28 cellular contexts compared by ENCODE assay signal in genomic region chr2:96727431-96727830, GRCh38. TPM values are rescaled to one million over a fixed set of nuclear protein-coding genes. Genes with fewer than 3 reads are reported as not detected.
DNase-seq lines count a peak whose midpoint lies in the region; ATAC-seq and TF ChIP-seq lines count a peak whose summit lies in the region.
"Had no signal": no experiment of that assay in that cellular context is flagged by ENCODE, and none has a peak within 500 bp of the region (broad histone marks: within the 10 kb centered on the region; RNA-seq: fewer than 3 reads in every experiment).

No MANE protein-coding gene starts in this region.

- no peak overlapping the region for H3K27ac Mint-ChIP-seq in stimulated activated naive CD8-positive, alpha-beta T cell treated with anti-CD3 and anti-CD28 coated beads, Interleukin-15, amount 100 ng/mL, for 72 hours
- no peak overlapping the region for H3K27ac Mint-ChIP-seq in effector memory CD8-positive, alpha-beta T cell
- H3K27ac Mint-ChIP-seq: activated CD4-positive, alpha-beta T cell treated with anti-CD3 and anti-CD28 coated beads for 36 hours; activated CD8-positive, alpha-beta T cell treated with anti-CD3 and anti-CD28 coated beads, Interleukin-2, amount 10 ng/mL, durations not matched to agents 7 days and 5 days; activated naive CD8-positive, alpha-beta T cell treated with anti-CD3 and anti-CD28 coated beads, Interleukin-2, amount 10 ng/mL, durations not matched to agents 7 days and 5 days; CD4-positive, alpha-beta T cell; GM23338; T-helper 17 cell had no signal

- peaks cover 48% of the 10 kb centered on the region for H3K36me3 Mint-ChIP-seq in effector memory CD8-positive, alpha-beta T cell (ENCODE audit: insufficient read depth)

- H3K9ac ChIP-seq in HCT116 (ENCODE audit: low read length) (no peak overlapping the region), PC-3 (ENCODE audit: low read length) (no peak overlapping the region)

- H3K79me2 ChIP-seq in HCT116 (ENCODE audit: insufficient read depth, low read length) (no peaks in the 10 kb centered on the region), PC-3 (ENCODE audit: low read length) (no peaks in the 10 kb centered on the region)

- H2AFZ ChIP-seq in HCT116 (ENCODE audit: low read depth, low read length, poor library complexity, severe bottlenecking) (no peak overlapping the region), PC-3 (ENCODE audit: low read length) (no peak overlapping the region)
- H2AFZ ChIP-seq: GM23338 had no signal

- BruUV-seq in HCT116 (replicated peaks; lab: Mats Ljungman, UMichigan) (TSS peak; percentile 21), PC-3 (replicated peaks; lab: Mats Ljungman, UMichigan) (no TSS peak)

- intact Hi-C loops in HCT116 (cut with micrococcal nuclease) = no loop called here
- intact Hi-C loops in lower lobe of right lung (cut with DNase I) = no loop called here
- intact Hi-C loops in PC-3 (cut with micrococcal nuclease) = no loop called here

- no peak for TF ChIP-seq POLR2A in HCT116 (IDR thresholded peaks at IDR 0.05; ENCODE audit: borderline replicate concordance, extremely low read depth, insufficient read depth, insufficient read length)

- no peaks in the 10 kb centered on the region for H3K4me1 Mint-ChIP-seq in stimulated activated naive CD8-positive, alpha-beta T cell treated with anti-CD3 and anti-CD28 coated beads, Interleukin-15, amount 100 ng/mL, for 72 hours
- no peaks in the 10 kb centered on the region for H3K4me1 Mint-ChIP-seq in effector memory CD8-positive, alpha-beta T cell (ENCODE audit: low read depth in 2 of 2)
- H3K4me1 Mint-ChIP-seq: activated CD4-positive, alpha-beta T cell treated with anti-CD3 and anti-CD28 coated beads for 36 hours; activated naive CD8-positive, alpha-beta T cell treated with anti-CD3 and anti-CD28 coated beads, Interleukin-2, amount 10 ng/mL, durations not matched to agents 7 days and 5 days; central memory CD8-positive, alpha-beta T cell; GM23338 had no signal

- H3K27me3 ChIP-seq in HCT116 (ENCODE audit: insufficient read depth, low read length) = no peaks in the 10 kb centered on the region
- no peaks in the 10 kb centered on the region for H3K27me3 ChIP-seq in lower lobe of right lung (ENCODE audit: low read depth)
- no peaks in the 10 kb centered on the region for H3K27me3 ChIP-seq in PC-3 (ENCODE audit: low read length)
- H3K27me3 ChIP-seq: dorsolateral prefrontal cortex, ovary had no signal

- H3K9me2 ChIP-seq in HCT116 (ENCODE audit: insufficient read depth) (no peaks in the 10 kb centered on the region), PC-3 (replicated peaks; ENCODE audit: low read length) (no peaks in the 10 kb centered on the region)

- TF ChIP-seq CTCF in HCT116 (IDR thresholded peaks at IDR 0.05 in 2 of 3, conservative IDR thresholded peaks at IDR 0.05 in 1 of 3; ENCODE audit: borderline replicate concordance in 1 of 3, insufficient read depth in 1 of 3, low read depth in 2 of 3, low read length in 2 of 3) (no peak), choroid plexus epithelial cell (conservative IDR thresholded peaks at IDR 0.05; ENCODE audit: low read depth, low read length) (no peak), lower lobe of right lung (IDR thresholded peaks at IDR 0.05) (no peak), PC-3 (conservative IDR thresholded peaks at IDR 0.05; ENCODE audit: low read depth, low read length) (no peak)

- no peak overlapping the region for H3K27ac ChIP-seq in HCT116 (ENCODE audit: low read depth, low read length)
- H3K27ac ChIP-seq in lower lobe of right lung = no peak overlapping the region
- H3K27ac ChIP-seq in PC-3 (ENCODE audit: low read length) = no peak overlapping the region
- H3K27ac ChIP-seq: dorsolateral prefrontal cortex, ovary had no signal

- H3K36me3 ChIP-seq in HCT116 (ENCODE audit: control insufficient read depth in 1 of 2, insufficient read depth in 2 of 2, low read length in 2 of 2) = peaks cover 3 to 19% of the 10 kb centered on the region in 2 experiments; a peak in 2 of 4 replicates
- peaks cover 77% of the 10 kb centered on the region for H3K36me3 ChIP-seq in lower lobe of right lung
- H3K36me3 ChIP-seq in PC-3 (ENCODE audit: low read depth, low read length) = no peaks in the 10 kb centered on the region; the same call in 1 of the 2 replicates
- H3K36me3 ChIP-seq: ovary had no signal

- H4K20me1 ChIP-seq in HCT116 (ENCODE audit: insufficient read depth) (no peaks in the 10 kb centered on the region), PC-3 (ENCODE audit: low read length) (no peaks in the 10 kb centered on the region)

- H3K9me3 Mint-ChIP-seq in stimulated activated naive CD8-positive, alpha-beta T cell treated with anti-CD3 and anti-CD28 coated beads, Interleukin-15, amount 100 ng/mL, for 72 hours = no peaks in the 10 kb centered on the region
- no peaks in the 10 kb centered on the region for H3K9me3 Mint-ChIP-seq in effector memory CD8-positive, alpha-beta T cell
- H3K9me3 Mint-ChIP-seq: activated naive CD8-positive, alpha-beta T cell treated with anti-CD3 and anti-CD28 coated beads, Interleukin-2, amount 10 ng/mL, durations not matched to agents 7 days and 5 days; CD4-positive, alpha-beta T cell; central memory CD8-positive, alpha-beta T cell; GM23338 had no signal

- no peak for ATAC-seq in HCT116
- peak; percentile 26 to 53 for ATAC-seq in lower lobe of right lung
- ATAC-seq in stimulated activated naive CD8-positive, alpha-beta T cell treated with anti-CD3 and anti-CD28 coated beads, Interleukin-15, amount 100 ng/mL, for 72 hours = no peak
- ATAC-seq in PC-3 = no peak
- no peak for ATAC-seq in effector memory CD8-positive, alpha-beta T cell (replicated peaks)
- ATAC-seq: activated CD4-positive, alpha-beta T cell treated with anti-CD3 and anti-CD28 coated beads for 36 hours; activated CD8-positive, alpha-beta T cell treated with anti-CD3 and anti-CD28 coated beads, Interleukin-2, amount 10 ng/mL, durations not matched to agents 7 days and 5 days; GM12878; GM23338; T-helper 17 cell had no signal

- H3K4me3 Mint-ChIP-seq in stimulated activated naive CD8-positive, alpha-beta T cell treated with anti-CD3 and anti-CD28 coated beads, Interleukin-15, amount 100 ng/mL, for 72 hours = no peak overlapping the region
- H3K4me3 Mint-ChIP-seq in effector memory CD8-positive, alpha-beta T cell = no peak overlapping the region
- H3K4me3 Mint-ChIP-seq: activated CD4-positive, alpha-beta T cell treated with anti-CD3 and anti-CD28 coated beads for 36 hours; activated CD8-positive, alpha-beta T cell treated with anti-CD3 and anti-CD28 coated beads, Interleukin-2, amount 10 ng/mL, durations not matched to agents 7 days and 5 days; activated naive CD8-positive, alpha-beta T cell treated with anti-CD3 and anti-CD28 coated beads, Interleukin-2, amount 10 ng/mL, durations not matched to agents 7 days and 5 days; CD4-positive, alpha-beta T cell; central memory CD8-positive, alpha-beta T cell; GM23338; T-helper 17 cell had no signal

- H3K4me3 ChIP-seq in HCT116 (replicated peaks in 1 of 2; ENCODE audit: low read depth in 1 of 2, low read length in 2 of 2) (no peak overlapping the region), choroid plexus epithelial cell (ENCODE audit: low read depth, low read length) (no peak overlapping the region), lower lobe of right lung (no peak overlapping the region), PC-3 (ENCODE audit: low read length) (no peak overlapping the region)
- H3K4me3 ChIP-seq: dorsolateral prefrontal cortex, GM12878, GM23338, ovary had no signal

- DNase-seq in AG20443 (ENCODE audit: low spot score) = peak; percentile 44
- DNase-seq in HCT116 (ENCODE audit: low read depth, low spot score) = no peak
- peak; percentile 87 for DNase-seq in choroid plexus epithelial cell (ENCODE audit: low read depth)
- no peak for DNase-seq in lower lobe of right lung
- DNase-seq in OCI-M1 (lab: John Stamatoyannopoulos, UW) = no peak
- no peak for DNase-seq in stimulated activated naive CD8-positive, alpha-beta T cell treated with anti-CD3 and anti-CD28 coated beads, Interleukin-15, amount 100 ng/mL, for 72 hours
- no peak for DNase-seq in PC-3
- DNase-seq in effector memory CD8-positive, alpha-beta T cell = no peak
- DNase-seq: activated CD4-positive, alpha-beta T cell treated with anti-CD3 and anti-CD28 coated beads for 36 hours; activated CD8-positive, alpha-beta T cell treated with anti-CD3 and anti-CD28 coated beads, Interleukin-2, amount 10 ng/mL, durations not matched to agents 7 days and 5 days; activated effector memory CD4-positive, alpha-beta T cell treated with Interleukin-2 at 50 U/mL for 16 hours; activated naive CD8-positive, alpha-beta T cell treated with anti-CD3 and anti-CD28 coated beads, Interleukin-2, amount 10 ng/mL, durations not matched to agents 7 days and 5 days; activated T-cell treated with anti-CD3 and anti-CD28 coated beads for 4 hours; CD4-positive, alpha-beta T cell; dorsolateral prefrontal cortex; head of caudate nucleus; kidney glomerular epithelial cell; mammary epithelial cell; NCI-H1105 treated with DMSO at 0.1 percent for 48 hours; NCI-H1930; NCI-H526; ovary; RPMI8226; stimulated activated CD4-positive, alpha-beta T cell treated with anti-CD3 and anti-CD28 coated beads, Interleukin-2, amount 100 ng/mL, for 48 hours; T-helper 17 cell had no signal

- H3K9me3 ChIP-seq in HCT116 (ENCODE audit: control insufficient read depth in 1 of 2, insufficient read depth in 1 of 2, low read depth in 1 of 2, low read length in 2 of 2) = no peaks in the 10 kb centered on the region
- no peaks in the 10 kb centered on the region for H3K9me3 ChIP-seq in lower lobe of right lung
- H3K9me3 ChIP-seq in PC-3 (ENCODE audit: low read length) = no peaks in the 10 kb centered on the region
- H3K9me3 ChIP-seq: ovary had no signal

- RAD21 ChIA-PET in HCT116 (lab: Charles Lee; ENCODE audit: low non-redundant PET in 1 of 2, low total read pairs in 2 of 2, uncharacterized antibody in 2 of 2, unreplicated experiment in 2 of 2) = no interaction called here

- CTCF ChIA-PET in HCT116 (lab: Charles Lee) (no interaction called here), PC-3 (lab: Charles Lee) (no interaction called here)

- H3K4me1 ChIP-seq in HCT116 (ENCODE audit: control insufficient read depth in 1 of 2, insufficient read depth in 2 of 2, low read length in 2 of 2) = no peaks in the 10 kb centered on the region
- H3K4me1 ChIP-seq in lower lobe of right lung = no peaks in the 10 kb centered on the region
- no peaks in the 10 kb centered on the region for H3K4me1 ChIP-seq in PC-3 (ENCODE audit: insufficient read depth, low read length)

- POLR2A ChIA-PET in HCT116 (lab: Charles Lee) = no interaction called here
- POLR2A ChIA-PET in PC-3 (lab: Charles Lee; ENCODE audit: unreplicated experiment) = no interaction called here

- no peak overlapping the region for H3K4me2 ChIP-seq in HCT116 (ENCODE audit: low read length)
- H3K4me2 ChIP-seq in PC-3 (ENCODE audit: low read length) = no peak overlapping the region
- H3K4me2 ChIP-seq: GM23338 had no signal

- TF ChIP-seq RAD21 in HCT116 (IDR thresholded peaks at IDR 0.05; ENCODE audit: low read depth) = no peak

- no peaks in the 10 kb centered on the region for H3K27me3 Mint-ChIP-seq in stimulated activated naive CD8-positive, alpha-beta T cell treated with anti-CD3 and anti-CD28 coated beads, Interleukin-15, amount 100 ng/mL, for 72 hours
- H3K27me3 Mint-ChIP-seq in effector memory CD8-positive, alpha-beta T cell = no peaks in the 10 kb centered on the region
- H3K27me3 Mint-ChIP-seq: activated CD4-positive, alpha-beta T cell treated with anti-CD3 and anti-CD28 coated beads for 36 hours; activated naive CD8-positive, alpha-beta T cell treated with anti-CD3 and anti-CD28 coated beads, Interleukin-2, amount 10 ng/mL, durations not matched to agents 7 days and 5 days; CD4-positive, alpha-beta T cell; central memory CD8-positive, alpha-beta T cell; T-helper 17 cell had no signal

- H3F3A ChIP-seq in PC-3 (ENCODE audit: low read length, unreplicated experiment) = no peaks in the 10 kb centered on the region

RNA-seq across cellular contexts. Expression of gene LMAN2L, which starts 12.4 kb away (rescaled TPM):
- 15.2 TPM for total RNA-seq in HCT116 (2021; ENCODE audit: unreplicated experiment)
- polyA plus RNA-seq in HCT116 (2012) = 12.1 and 14.6 TPM in 2 replicates
- 20.9 TPM for total RNA-seq in lower lobe of right lung
- total RNA-seq in PC-3 (2014; rRNA removed) = 27.8 and 31.4 TPM in 2 replicates

RNA-seq across cellular contexts. Expression of gene CNNM4, which starts 33.3 kb away (rescaled TPM):
- 7.9 TPM for total RNA-seq in HCT116 (2021; ENCODE audit: unreplicated experiment)
- polyA plus RNA-seq in HCT116 (2012) = 8.6 and 10.2 TPM in 2 replicates
- 15.7 TPM for total RNA-seq in lower lobe of right lung
- 12.5 and 15.1 TPM in 2 replicates for total RNA-seq in PC-3 (2014; rRNA removed)

Comparison
In these comparisons a context has a peak if more than half of its experiments do, and no peak if none do; other contexts are left out.
1. DNase-seq: peak in AG20443 (single experiment) and choroid plexus epithelial cell (single experiment); none in HCT116 (single experiment), lower lobe of right lung (single experiment), OCI-M1 (single experiment), stimulated activated naive CD8-positive, alpha-beta T cell treated with anti-CD3 and anti-CD28 coated beads, Interleukin-15, amount 100 ng/mL, for 72 hours (0 of 2), PC-3 (single experiment) and effector memory CD8-positive, alpha-beta T cell (0 of 3).
2. ATAC-seq: peak in lower lobe of right lung (2 of 2); none in HCT116 (single experiment), stimulated activated naive CD8-positive, alpha-beta T cell treated with anti-CD3 and anti-CD28 coated beads, Interleukin-15, amount 100 ng/mL, for 72 hours (single experiment), PC-3 (single experiment) and effector memory CD8-positive, alpha-beta T cell (single experiment).